23 cellular contexts compared by ENCODE assay signal in the genomic region with DNA sequence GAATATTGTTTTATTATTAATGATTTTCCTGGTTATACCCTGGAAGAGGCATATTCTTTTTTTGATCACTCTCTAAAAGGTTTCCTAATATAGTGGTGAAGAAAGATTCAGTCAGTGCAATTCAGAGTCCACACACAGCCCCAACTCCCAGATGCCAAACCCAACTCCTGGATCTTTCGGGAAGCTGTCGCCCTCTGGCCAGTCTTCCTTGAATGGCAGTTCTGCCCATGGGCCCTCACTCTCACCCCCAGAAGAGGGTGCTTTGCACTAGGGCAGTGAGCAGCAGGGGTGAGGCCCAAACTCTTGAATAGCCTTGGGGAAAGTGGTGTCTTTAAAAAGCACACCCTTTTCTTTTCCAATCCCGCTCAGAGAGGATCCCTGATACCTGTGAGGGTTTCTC. TPM values are rescaled to one million over a fixed set of nuclear protein-coding genes. Genes with fewer than 3 reads are reported as not detected.
DNase-seq lines count a peak whose midpoint lies in the region; ATAC-seq, FAIRE-seq and TF ChIP-seq lines count a peak whose summit lies in the region.
"Had no signal": no experiment of that assay in that cellular context is flagged by ENCODE, and none has a peak within 500 bp of the region (broad histone marks: within the 10 kb centered on the region; RNA-seq: fewer than 3 reads in every experiment).

No MANE protein-coding gene starts in this region.

- no peak for FAIRE-seq in frontal cortex (lab: Jason Lieb, UNC)
- FAIRE-seq: astrocyte, GM19239 had no signal

- POLR2A ChIA-PET in WTC11 (lab: Charles Lee) = no interaction called here

- H3K27ac ChIP-seq in iPS DF 6.9 (ENCODE audit: low read length) = no peak overlapping the region
- H3K27ac ChIP-seq: colonic mucosa, stomach, upper lobe of right lung had no signal

- DNase-seq in AG10803 (ENCODE audit: low read depth) (peak; percentile 35), HFF-Myc (ENCODE audit: extremely low read depth, low read depth) (no peak), WTC11 (ENCODE audit: low spot score) (peak; percentile 35), iPS DF 6.9 (ENCODE audit: low read depth, low spot score) (peak; percentile 7), COR-L47 (lab: John Stamatoyannopoulos, UW) (no peak), SIG-M5 (lab: John Stamatoyannopoulos, UW) (no peak), frontal cortex (ENCODE audit: low spot score in 2 of 2) (no peak)
- no peak for DNase-seq in stimulated activated naive CD4-positive, alpha-beta T cell treated with Interleukin-2 at 50 U/mL for 16 hours (lab: John Stamatoyannopoulos, UW)
- DNase-seq: activated CD8-positive, alpha-beta T cell treated with anti-CD3 and anti-CD28 coated beads for 36 hours; activated T-cell treated with anti-CD3 and anti-CD28 coated beads, Interleukin-2, amount 50 U/mL, for 4 hours; colonic mucosa; glutamatergic neuron; MM.1S; natural killer cell; NCI-H226; stimulated activated CD4-positive, alpha-beta T cell treated with anti-CD3 and anti-CD28 coated beads, Interleukin-2, amount 100 ng/mL, for 24 hours; stomach; T-helper 1 cell; upper lobe of right lung had no signal

- no peaks in the 10 kb centered on the region for H3K4me1 ChIP-seq in iPS DF 6.9 (ENCODE audit: control insufficient read depth, insufficient read depth, low read length)
- H3K4me1 ChIP-seq: colonic mucosa, stomach, upper lobe of right lung had no signal

- TF ChIP-seq CTCF in AG10803 (conservative IDR thresholded peaks at IDR 0.05; ENCODE audit: low read length) = peak; percentile 32; the same call in 1 of the 2 replicates
- peak; percentile 14 for TF ChIP-seq CTCF in HFF-Myc (IDR thresholded peaks at IDR 0.05; ENCODE audit: low read depth, low read length, missing control alignments)
- TF ChIP-seq CTCF in WTC11 (IDR thresholded peaks at IDR 0.05) = no peak

- H3K4me3 ChIP-seq in AG10803 (ENCODE audit: low read length) = no peak overlapping the region
- H3K4me3 ChIP-seq in HFF-Myc (replicated peaks; ENCODE audit: low read depth, low read length) = no peak overlapping the region
- no peak overlapping the region for H3K4me3 ChIP-seq in iPS DF 6.9 (ENCODE audit: low read length)
- H3K4me3 ChIP-seq: colonic mucosa, stomach, upper lobe of right lung had no signal

- H3K4me3 Mint-ChIP-seq in WTC11 = no peak overlapping the region
- H3K4me3 Mint-ChIP-seq: activated CD8-positive, alpha-beta T cell treated with anti-CD3 and anti-CD28 coated beads for 36 hours; activated naive CD4-positive, alpha-beta T cell treated with anti-CD3 and anti-CD28 coated beads, Interleukin-2, amount 50 U/mL, for 24 hours; activated T-cell treated with anti-CD3 and anti-CD28 coated beads, Interleukin-2, amount 50 U/mL, for 4 hours; natural killer cell had no signal

- no CpG with 5 or more reads among the region's 3 CpGs for whole genome bisulfite sequencing in iPS DF 6.9 (ENCODE audit: insufficient coverage, insufficient read length)

- H3K27me3 Mint-ChIP-seq in WTC11 (ENCODE audit: low read depth) = peaks cover 7% of the 10 kb centered on the region
- H3K27me3 Mint-ChIP-seq: activated naive CD4-positive, alpha-beta T cell treated with anti-CD3 and anti-CD28 coated beads, Interleukin-2, amount 50 U/mL, for 24 hours had no signal

- CTCF ChIA-PET in WTC11 (lab: Charles Lee) = interaction anchor here (1.1 to 2.4 kb wide), 2 partner anchors 93 to 134 kb away, joined by 3 to 17 read pairs; no protein-coding TSS in a partner anchor

- H3K9me3 ChIP-seq in iPS DF 6.9 (ENCODE audit: control insufficient read depth, insufficient read depth, low read length) = no peaks in the 10 kb centered on the region; the same call in 1 of the 2 replicates
- H3K9me3 ChIP-seq: colonic mucosa, stomach, upper lobe of right lung had no signal

- H3K36me3 ChIP-seq in iPS DF 6.9 (ENCODE audit: control insufficient read depth, insufficient read depth, low read length) = no peaks in the 10 kb centered on the region
- H3K36me3 ChIP-seq: colonic mucosa, stomach, upper lobe of right lung had no signal

- H3K9me3 Mint-ChIP-seq in WTC11 = peaks cover 22% of the 10 kb centered on the region
- H3K9me3 Mint-ChIP-seq: activated CD8-positive, alpha-beta T cell treated with anti-CD3 and anti-CD28 coated beads for 36 hours; activated naive CD4-positive, alpha-beta T cell treated with anti-CD3 and anti-CD28 coated beads, Interleukin-2, amount 50 U/mL, for 24 hours; activated T-cell treated with anti-CD3 and anti-CD28 coated beads, Interleukin-2, amount 50 U/mL, for 4 hours; natural killer cell had no signal

- no peaks in the 10 kb centered on the region for H3K4me1 Mint-ChIP-seq in WTC11
- H3K4me1 Mint-ChIP-seq: activated naive CD4-positive, alpha-beta T cell treated with anti-CD3 and anti-CD28 coated beads, Interleukin-2, amount 50 U/mL, for 24 hours; natural killer cell had no signal

- ATAC-seq in WTC11 = peak; percentile 73
- ATAC-seq: activated CD8-positive, alpha-beta T cell treated with anti-CD3 and anti-CD28 coated beads for 36 hours; activated T-cell treated with anti-CD3 and anti-CD28 coated beads, Interleukin-2, amount 50 U/mL, for 4 hours; natural killer cell; upper lobe of right lung had no signal

- no peak overlapping the region for H3K27ac Mint-ChIP-seq in WTC11
- H3K27ac Mint-ChIP-seq: activated CD8-positive, alpha-beta T cell treated with anti-CD3 and anti-CD28 coated beads for 36 hours; activated naive CD4-positive, alpha-beta T cell treated with anti-CD3 and anti-CD28 coated beads, Interleukin-2, amount 50 U/mL, for 24 hours; natural killer cell had no signal

- H3K27me3 ChIP-seq in iPS DF 6.9 (ENCODE audit: control insufficient read depth, insufficient read depth, low read length) = no peaks in the 10 kb centered on the region
- H3K27me3 ChIP-seq: colonic mucosa, upper lobe of right lung had no signal

- H3K36me3 Mint-ChIP-seq in WTC11 = peaks cover 12% of the 10 kb centered on the region
- H3K36me3 Mint-ChIP-seq: activated naive CD4-positive, alpha-beta T cell treated with anti-CD3 and anti-CD28 coated beads, Interleukin-2, amount 50 U/mL, for 24 hours; natural killer cell had no signal

TF ChIP-seq in WTC11, 78 proteins besides CTCF, POLR2A, EP300 and RAD21:
- TF ChIP-seq, protein P1, sequence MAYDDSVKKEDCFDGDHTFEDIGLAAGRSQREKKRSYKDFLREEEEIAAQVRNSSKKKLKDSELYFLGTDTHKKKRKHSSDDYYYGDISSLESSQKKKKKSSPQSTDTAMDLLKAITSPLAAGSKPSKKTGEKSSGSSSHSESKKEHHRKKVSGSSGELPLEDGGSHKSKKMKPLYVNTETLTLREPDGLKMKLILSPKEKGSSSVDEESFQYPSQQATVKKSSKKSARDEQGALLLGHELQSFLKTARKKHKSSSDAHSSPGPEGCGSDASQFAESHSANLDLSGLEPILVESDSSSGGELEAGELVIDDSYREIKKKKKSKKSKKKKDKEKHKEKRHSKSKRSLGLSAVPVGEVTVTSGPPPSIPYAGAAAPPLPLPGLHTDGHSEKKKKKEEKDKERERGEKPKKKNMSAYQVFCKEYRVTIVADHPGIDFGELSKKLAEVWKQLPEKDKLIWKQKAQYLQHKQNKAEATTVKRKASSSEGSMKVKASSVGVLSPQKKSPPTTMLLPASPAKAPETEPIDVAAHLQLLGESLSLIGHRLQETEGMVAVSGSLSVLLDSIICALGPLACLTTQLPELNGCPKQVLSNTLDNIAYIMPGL (CRISPR knock-in tag; IDR thresholded peaks at IDR 0.05) = no peak
- TF ChIP-seq ZNF423 (CRISPR knock-in tag; IDR thresholded peaks at IDR 0.05) (no peak), ETV6 (CRISPR knock-in tag; IDR thresholded peaks at IDR 0.05) (no peak), NR3C1 (CRISPR knock-in tag; conservative IDR thresholded peaks at IDR 0.05; ENCODE audit: low read depth) (no peak), ERG (CRISPR knock-in tag; IDR thresholded peaks at IDR 0.05) (no peak), JUN (CRISPR knock-in tag; IDR thresholded peaks at IDR 0.05) (no peak), RORB (CRISPR knock-in tag; IDR thresholded peaks at IDR 0.05) (no peak), FOXP1 (CRISPR knock-in tag; IDR thresholded peaks at IDR 0.05; ENCODE audit: borderline replicate concordance) (no peak), CDX4 (CRISPR knock-in tag; IDR thresholded peaks at IDR 0.05; ENCODE audit: borderline replicate concordance) (no peak), JAZF1 (CRISPR knock-in tag; IDR thresholded peaks at IDR 0.05) (no peak)
- TF ChIP-seq, protein P2, sequence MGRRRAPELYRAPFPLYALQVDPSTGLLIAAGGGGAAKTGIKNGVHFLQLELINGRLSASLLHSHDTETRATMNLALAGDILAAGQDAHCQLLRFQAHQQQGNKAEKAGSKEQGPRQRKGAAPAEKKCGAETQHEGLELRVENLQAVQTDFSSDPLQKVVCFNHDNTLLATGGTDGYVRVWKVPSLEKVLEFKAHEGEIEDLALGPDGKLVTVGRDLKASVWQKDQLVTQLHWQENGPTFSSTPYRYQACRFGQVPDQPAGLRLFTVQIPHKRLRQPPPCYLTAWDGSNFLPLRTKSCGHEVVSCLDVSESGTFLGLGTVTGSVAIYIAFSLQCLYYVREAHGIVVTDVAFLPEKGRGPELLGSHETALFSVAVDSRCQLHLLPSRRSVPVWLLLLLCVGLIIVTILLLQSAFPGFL (CRISPR knock-in tag; IDR thresholded peaks at IDR 0.05; ENCODE audit: borderline replicate concordance) = no peak

RNA-seq across cellular contexts. Expression of gene KRT32, which starts 11.0 kb away (rescaled TPM):
- total RNA-seq in WTC11 (2021) = not detected in 3 replicates
- total RNA-seq in frontal cortex = not detected
- total RNA-seq: activated CD8-positive, alpha-beta T cell treated with anti-CD3 and anti-CD28 coated beads for 36 hours; activated T-cell treated with anti-CD3 and anti-CD28 coated beads, Interleukin-2, amount 50 U/mL, for 4 hours; astrocyte; colonic mucosa; G401; natural killer cell; stomach; upper lobe of right lung had no signal

RNA-seq across cellular contexts. Expression of gene KRT38, which starts 15.4 kb away (rescaled TPM):
- total RNA-seq in WTC11 (2021) = not detected in 3 replicates
- total RNA-seq in frontal cortex = not detected
- total RNA-seq: activated CD8-positive, alpha-beta T cell treated with anti-CD3 and anti-CD28 coated beads for 36 hours; activated T-cell treated with anti-CD3 and anti-CD28 coated beads, Interleukin-2, amount 50 U/mL, for 4 hours; astrocyte; colonic mucosa; G401; natural killer cell; stomach; upper lobe of right lung had no signal

RNA-seq across cellular contexts. Expression of gene KRT35, which starts 24.7 kb away (rescaled TPM):
- total RNA-seq in WTC11 (2021) = not detected in 3 replicates
- total RNA-seq in frontal cortex = not detected
- total RNA-seq: activated CD8-positive, alpha-beta T cell treated with anti-CD3 and anti-CD28 coated beads for 36 hours; activated T-cell treated with anti-CD3 and anti-CD28 coated beads, Interleukin-2, amount 50 U/mL, for 4 hours; astrocyte; colonic mucosa; G401; natural killer cell; stomach; upper lobe of right lung had no signal

RNA-seq across cellular contexts. Expression of gene KRT37, which starts 31.8 kb away (rescaled TPM):
- not detected in 3 replicates for total RNA-seq in WTC11 (2021)
- total RNA-seq in frontal cortex = not detected
- total RNA-seq: activated CD8-positive, alpha-beta T cell treated with anti-CD3 and anti-CD28 coated beads for 36 hours; activated T-cell treated with anti-CD3 and anti-CD28 coated beads, Interleukin-2, amount 50 U/mL, for 4 hours; astrocyte; colonic mucosa; G401; natural killer cell; stomach; upper lobe of right lung had no signal

RNA-seq across cellular contexts. Expression of gene KRT36, which starts 33.5 kb away (rescaled TPM):
- total RNA-seq in WTC11 (2021) (not detected in 3 replicates), frontal cortex (not detected)
- total RNA-seq: activated CD8-positive, alpha-beta T cell treated with anti-CD3 and anti-CD28 coated beads for 36 hours; activated T-cell treated with anti-CD3 and anti-CD28 coated beads, Interleukin-2, amount 50 U/mL, for 4 hours; astrocyte; colonic mucosa; G401; natural killer cell; stomach; upper lobe of right lung had no signal

Comparison
In these comparisons a context has a peak if more than half of its experiments do, and no peak if none do; other contexts are left out.
1. DNase-seq: peak in AG10803 (single experiment), WTC11 (single experiment) and iPS DF 6.9 (single experiment); none in HFF-Myc (single experiment), COR-L47 (single experiment), stimulated activated naive CD4-positive, alpha-beta T cell treated with Interleukin-2 at 50 U/mL for 16 hours (single experiment), SIG-M5 (single experiment) and frontal cortex (0 of 2).